Comparison of ENCODE assay signal across 8 cellular contexts in genomic region chr21:39314155-39315027, GRCh38. TPM values are rescaled to one million over a fixed set of nuclear protein-coding genes. Genes with fewer than 3 reads are reported as not detected.
DNase-seq lines count a peak whose midpoint lies in the region; ATAC-seq and TF ChIP-seq lines count a peak whose summit lies in the region.

No MANE protein-coding gene starts in this region.

- H3K36me3 ChIP-seq in spleen, result peaks cover 0 to 24% (median 7%) of the 10 kb centered on the region in 6 donors

- intact Hi-C loops in spleen (cut with DNase I; ENCODE audit: low total_unique reads), result loop anchor here (10.0 kb wide), 1 partner anchor 70 kb away; a partner anchor contains a TSS

- H3K27ac ChIP-seq in VCaP (peak overlapping the region; percentile 99), spleen (peak overlapping the region; percentile 73 to 98 (median 96))

- no peak for TF ChIP-seq POLR2A in spleen (IDR thresholded peaks at IDR 0.05)

- peak; percentile 1 for ATAC-seq in HG02642 (IDR thresholded peaks at IDR 0.05; ENCODE audit: poor library complexity, unreplicated experiment)

- peak; percentile 29 for DNase-seq in NCI-H1694 (lab: John Stamatoyannopoulos, UW)
- DNase-seq in cardiac fibroblast (ENCODE audit: low read depth in 2 of 2), result peak; percentile 71 to 76
- peak; percentile 78 for DNase-seq in islet precursor cell
- DNase-seq in spleen, result no peak
- no peak for DNase-seq in mesenteric fat pad (ENCODE audit: low spot score)

- TF ChIP-seq CTCF in GM12875 (IDR thresholded peaks at IDR 0.05; ENCODE audit: borderline replicate concordance, insufficient read depth, low read depth, low read length) (no peak), VCaP (conservative IDR thresholded peaks at IDR 0.05) (no peak; the same call in 1 of the 2 replicates), cardiac fibroblast (IDR thresholded peaks at IDR 0.05; ENCODE audit: low read depth, low read length) (no peak), spleen (IDR thresholded peaks at IDR 0.05 in 8 of 11, conservative IDR thresholded peaks at IDR 0.05 in 3 of 11) (no peak)

- peaks cover 16 to 65% (median 33%) of the 10 kb centered on the region in 6 donors for H3K4me1 ChIP-seq in spleen

- peak overlapping the region; percentile 96 for H3K4me3 ChIP-seq in GM12875 (ENCODE audit: low read depth, low read length)
- peak overlapping the region; percentile 75 to 81 for H3K4me3 ChIP-seq in cardiac fibroblast (replicated peaks in 1 of 2; ENCODE audit: low read depth in 2 of 2, low read length in 2 of 2)
- peak overlapping the region; percentile 82 to 97 (median 90) for H3K4me3 ChIP-seq in spleen

- no peaks in the 10 kb centered on the region for H3K9me3 ChIP-seq in spleen

- WGBS in spleen, 5 donors, result 2 to 5% (median 3%) methylated on average over 24 to 42 of the region's 42 CpGs

- no peaks in the 10 kb centered on the region for H3K27me3 ChIP-seq in spleen (replicated peaks in 1 of 7)

RNA-seq across cellular contexts. Expression of gene BRWD1, which starts 1.0 kb away (rescaled TPM):
- total RNA-seq in spleen, result 10 to 100 TPM; 46.5 to 98.0 (median 60.5) TPM
- 10 to 100 TPM in 1 of 3 donors, 1 to 10 TPM in 2; 7.2 to 10.7 (median 9.1) TPM for polyA plus RNA-seq in spleen
- 37.4 TPM for total RNA-seq in mesenteric fat pad

RNA-seq across cellular contexts. Expression of gene HMGN1, which starts 34.5 kb away (rescaled TPM):
- total RNA-seq in spleen, result 100 to 1,000 TPM; 101 to 193 (median 152) TPM
- 100 to 1,000 TPM; 248 to 276 (median 250) TPM for polyA plus RNA-seq in spleen
- total RNA-seq in mesenteric fat pad, result 88.1 TPM

Comparison
In these comparisons a context has a peak if more than half of its experiments do, and no peak if none do; other contexts are left out.
1. DNase-seq: peak in NCI-H1694 (single experiment), cardiac fibroblast (2 of 2) and islet precursor cell (single experiment); none in spleen (single experiment) and mesenteric fat pad (single experiment).
2. Peak in every context shown above with its lines, with median percentiles within 50 percentile points of each other: H3K4me3 ChIP-seq.